15 cellular contexts compared by ENCODE assay signal in genomic region chr3:153970047-153970446, GRCh38.
DNase-seq lines count a peak whose midpoint lies in the region; ATAC-seq and TF ChIP-seq lines count a peak whose summit lies in the region.
"Had no signal": no experiment of that assay in that cellular context is flagged by ENCODE, and none has a peak within 500 bp of the region (broad histone marks: within the 10 kb centered on the region; RNA-seq: fewer than 3 reads in every experiment).

No MANE protein-coding gene starts in this region.

- no peaks in the 10 kb centered on the region for H3K36me3 ChIP-seq in MM.1S (replicated peaks; ENCODE audit: insufficient read depth, low read length)
- H3K36me3 ChIP-seq: spleen had no signal

- no peak overlapping the region for H3K9ac ChIP-seq in MM.1S (ENCODE audit: low read length)

- H3K9me3 ChIP-seq in MM.1S (replicated peaks; ENCODE audit: insufficient read depth, low read length) = no peaks in the 10 kb centered on the region

- H3K27ac ChIP-seq in MM.1S (ENCODE audit: low read length) = no peak overlapping the region
- H3K27ac ChIP-seq: spleen had no signal

- H3K4me1 ChIP-seq in MM.1S (ENCODE audit: low read length) = peaks cover 31% of the 10 kb centered on the region
- H3K4me1 ChIP-seq: spleen had no signal

- H4K20me1 ChIP-seq in MM.1S (ENCODE audit: insufficient read depth, low read length) = no peaks in the 10 kb centered on the region

- H3K79me2 ChIP-seq in MM.1S (ENCODE audit: low read length) = no peaks in the 10 kb centered on the region

- 0 out of 2 replicates have a peak, but pooled peaks cover 5% of the 10 kb centered on the region for H3F3A ChIP-seq in MM.1S (ENCODE audit: insufficient read depth, low read length)

- H3K27me3 ChIP-seq in MM.1S (replicated peaks; ENCODE audit: insufficient read depth, low read length) = no peaks in the 10 kb centered on the region
- H3K27me3 ChIP-seq: spleen had no signal

- ATAC-seq in GM18861 (IDR thresholded peaks at IDR 0.05; ENCODE audit: unreplicated experiment) (peak; percentile 36), GM21423 (IDR thresholded peaks at IDR 0.05; ENCODE audit: unreplicated experiment) (peak; percentile 66), HG02884 (IDR thresholded peaks at IDR 0.05; ENCODE audit: unreplicated experiment) (peak; percentile 40)

- no peak overlapping the region for H3K4me2 ChIP-seq in MM.1S (ENCODE audit: low read depth, low read length)

- DNase-seq in MM.1S = peak; percentile 48
- DNase-seq in GF-D8 (lab: John Stamatoyannopoulos, UW) = no peak
- DNase-seq in DMS114 treated with DMSO at 0.1 percent for 48 hours (lab: John Stamatoyannopoulos, UW; ENCODE audit: unreplicated experiment) = no peak
- DNase-seq in medulla oblongata (ENCODE audit: extremely low spot score) = no peak
- no peak for DNase-seq in activated effector memory CD4-positive, alpha-beta T cell treated with anti-CD3 and anti-CD28 coated beads, Interleukin-2, amount 50 U/mL, for 16 hours
- DNase-seq: DND-41, immature natural killer cell, NCI-H1694 treated with DMSO at 0.1 percent for 48 hours, nucleus accumbens, Right ventricle myocardium superior, spleen, T-helper 9 cell had no signal

- TF ChIP-seq CTCF in MM.1S (IDR thresholded peaks at IDR 0.05; ENCODE audit: low read length) = no peak

- no peaks in the 10 kb centered on the region for H3K9me2 ChIP-seq in MM.1S (replicated peaks; ENCODE audit: insufficient read depth, low read length)

- H3K4me3 ChIP-seq in MM.1S (ENCODE audit: low read length) = no peak overlapping the region
- H3K4me3 ChIP-seq: spleen had no signal

- H2AFZ ChIP-seq in MM.1S (ENCODE audit: low read length) = no peak overlapping the region
